In the genomic region with DNA sequence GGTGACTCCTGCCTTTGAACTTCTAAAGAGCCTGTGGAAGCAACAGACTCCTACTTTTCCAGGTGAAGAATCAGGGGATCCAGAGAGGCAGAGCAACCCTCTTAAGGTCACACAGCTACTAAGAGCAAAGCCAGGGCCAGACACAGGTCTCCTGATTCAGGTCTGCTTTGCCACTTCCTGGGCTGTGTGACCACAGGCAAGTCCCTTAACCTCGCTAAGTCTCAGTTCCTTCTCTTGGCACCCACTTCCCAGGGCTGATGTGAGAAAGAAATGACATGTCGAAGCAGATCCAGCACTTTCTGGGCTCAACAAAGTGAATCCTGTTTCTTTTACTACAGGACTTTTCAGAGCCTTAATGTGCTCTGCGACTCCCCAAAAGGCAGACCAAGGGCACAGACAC, we compare ENCODE assay signal across 16 cellular contexts. TPM values are rescaled to one million over a fixed set of nuclear protein-coding genes. Genes with fewer than 3 reads are reported as not detected.
DNase-seq lines count a peak whose midpoint lies in the region; FAIRE-seq and TF ChIP-seq lines count a peak whose summit lies in the region.
"Had no signal": no experiment of that assay in that cellular context is flagged by ENCODE, and none has a peak within 500 bp of the region (broad histone marks: within the 10 kb centered on the region; RNA-seq: fewer than 3 reads in every experiment).

No MANE protein-coding gene starts in this region.

- intact Hi-C loops in OCI-LY7 (cut with micrococcal nuclease; ENCODE audit: unreplicated experiment) (no loop called here), cardiac septum (cut with DNase I) (no loop called here), ovary (cut with DNase I) (no loop called here)

- H3K79me2 ChIP-seq in OCI-LY7 (ENCODE audit: insufficient read depth, low read depth, low read length): no peaks in the 10 kb centered on the region

- DNase-seq in GM18507 (ENCODE audit: extremely low spot score, insufficient read length, low read depth) (peak; percentile 23), OCI-LY7 (ENCODE audit: low spot score) (peak; percentile 55), medulla oblongata (ENCODE audit: extremely low spot score) (peak; percentile 74), mesenteric fat pad (ENCODE audit: low spot score) (no peak), NCI-H1417 (lab: John Stamatoyannopoulos, UW) (no peak), cardiac septum (ENCODE audit: low spot score) (no peak), ovary (no peak)
- DNase-seq: activated gamma-delta T cell treated with Interleukin-2 at 50 U/mL for 16 hours; H9; islet precursor cell; NCI-H345; stimulated activated CD4-positive, alpha-beta T cell treated with anti-CD3 and anti-CD28 coated beads, Interleukin-1b, Interleukin-23, amount 100 ng/mL, for 48 hours; T-helper 9 cell had no signal

- no peaks in the 10 kb centered on the region for H3K27me3 ChIP-seq in BLaER1
- no peaks in the 10 kb centered on the region for H3K27me3 ChIP-seq in ovary
- H3K27me3 ChIP-seq: cardiac muscle cell, vagina had no signal

- peaks cover 47% of the 10 kb centered on the region for H3K4me1 ChIP-seq in BLaER1
- H3K4me1 ChIP-seq in OCI-LY7 (ENCODE audit: insufficient read depth, low read length, poor library complexity, severe bottlenecking): peaks cover 26% of the 10 kb centered on the region
- H3K4me1 ChIP-seq in ovary (ENCODE audit: insufficient read depth): no peaks in the 10 kb centered on the region

- CTCF ChIA-PET in OCI-LY7 (lab: Charles Lee; ENCODE audit: unreplicated experiment): no interaction called here

- H3K9me3 ChIP-seq in BLaER1: no peaks in the 10 kb centered on the region
- no peaks in the 10 kb centered on the region for H3K9me3 ChIP-seq in OCI-LY7 (ENCODE audit: low read length)
- H3K9me3 ChIP-seq in ovary: no peaks in the 10 kb centered on the region
- H3K9me3 ChIP-seq: vagina had no signal

- no peaks in the 10 kb centered on the region for H3K9me2 ChIP-seq in OCI-LY7 (ENCODE audit: insufficient read depth, low read length)

- peak overlapping the region; percentile 91; the same call in 1 of the 2 replicates for H3K27ac ChIP-seq in BLaER1
- H3K27ac ChIP-seq in OCI-LY7 (ENCODE audit: low read depth, low read length, poor library complexity, severe bottlenecking): no peak overlapping the region
- H3K27ac ChIP-seq in ovary: no peak overlapping the region
- H3K27ac ChIP-seq: cardiac muscle cell, vagina had no signal

- peak; percentile 73 for FAIRE-seq in GM18507 (lab: Jason Lieb, UNC)

- H3K36me3 ChIP-seq in BLaER1 (peaks cover 76% of the 10 kb centered on the region), OCI-LY7 (ENCODE audit: insufficient read depth, low read length) (peaks cover 88% of the 10 kb centered on the region; the same call in 1 of the 2 replicates), ovary (no peaks in the 10 kb centered on the region)

- H3K4me2 ChIP-seq in BLaER1 (peak overlapping the region; percentile 95), OCI-LY7 (ENCODE audit: low read length) (peak overlapping the region; percentile 34; the same call in 1 of the 2 replicates)

- no peak overlapping the region for H3K9ac ChIP-seq in BLaER1

- no peak for TF ChIP-seq EP300 in ovary (IDR thresholded peaks at IDR 0.05)

- H3K4me3 ChIP-seq in BLaER1 (no peak overlapping the region), OCI-LY7 (ENCODE audit: low read depth, low read length, poor library complexity, severe bottlenecking) (no peak overlapping the region), ovary (no peak overlapping the region)
- H3K4me3 ChIP-seq: cardiac muscle cell, vagina had no signal

- 0 out of 2 replicates have a peak, but pooled peaks cover 9% of the 10 kb centered on the region for H4K20me1 ChIP-seq in BLaER1
- no peaks in the 10 kb centered on the region for H4K20me1 ChIP-seq in OCI-LY7 (ENCODE audit: insufficient read depth, low read length)

- TF ChIP-seq POLR2A in ovary (IDR thresholded peaks at IDR 0.05): no peak

- POLR2A ChIA-PET in OCI-LY7 (lab: Charles Lee): no interaction called here

- BruUV-seq in OCI-LY7 (replicated peaks; lab: Mats Ljungman, UMichigan): no TSS peak

- 97 to 99% (median 98%) methylated on average over 3 of the region's 3 CpGs for WGBS in ovary, 3 donors

- no peak overlapping the region for H2AFZ ChIP-seq in OCI-LY7 (ENCODE audit: low read length)

- TF ChIP-seq CTCF in OCI-LY7 (conservative IDR thresholded peaks at IDR 0.05; ENCODE audit: low read length) (no peak), ovary (IDR thresholded peaks at IDR 0.05) (no peak)

RNA-seq across cellular contexts. Expression of gene UQCR10, which starts 30.2 kb away (rescaled TPM):
- 85.9 and 108 TPM in 2 replicates for total RNA-seq in OCI-LY7 (2014; rRNA removed; shearing (Covaris generic))
- total RNA-seq in OCI-LY7 (2022): 104 and 111 TPM in 2 replicates
- total RNA-seq in mesenteric fat pad: 81.1 TPM
- total RNA-seq in cardiac septum: 271 TPM
- 10 to 100 TPM; 24.2 to 61.2 (median 49.1) TPM for total RNA-seq in ovary
- polyA plus RNA-seq in ovary: 10 to 100 TPM; 78.2 to 93.1 TPM

RNA-seq across cellular contexts. Expression of gene ZMAT5, which starts 30.5 kb away (rescaled TPM):
- 19.1 and 22.1 TPM in 2 replicates for total RNA-seq in OCI-LY7 (2014; rRNA removed; shearing (Covaris generic))
- 20.4 and 21.2 TPM in 2 replicates for total RNA-seq in OCI-LY7 (2022)
- 17.8 TPM for total RNA-seq in mesenteric fat pad
- 17.1 TPM for total RNA-seq in cardiac septum
- 10 to 100 TPM; 16.1 to 27.2 (median 22.3) TPM for total RNA-seq in ovary
- polyA plus RNA-seq in ovary: 10 to 100 TPM in 1 of 2 donors, 1 to 10 TPM in 1; 5.7 to 17.7 TPM

RNA-seq across cellular contexts. Expression of gene ASCC2, which starts 40.7 kb away (rescaled TPM):
- 40.2 and 44.1 TPM in 2 replicates for total RNA-seq in OCI-LY7 (2014; rRNA removed; shearing (Covaris generic))
- total RNA-seq in OCI-LY7 (2022): 68.8 and 75.0 TPM in 2 replicates
- 73.9 TPM for total RNA-seq in mesenteric fat pad
- total RNA-seq in cardiac septum: 31.9 TPM
- total RNA-seq in ovary: 10 to 100 TPM; 26.9 to 55.6 (median 36.9) TPM
- 10 to 100 TPM; 27.0 to 45.6 TPM for polyA plus RNA-seq in ovary

Comparison
In these comparisons a context has a peak if more than half of its experiments do, and no peak if none do; other contexts are left out.
1. DNase-seq: peak in GM18507 (single experiment), OCI-LY7 (single experiment) and medulla oblongata (single experiment); none in mesenteric fat pad (single experiment), NCI-H1417 (0 of 3), cardiac septum (single experiment) and ovary (0 of 5).